ENCODE assay signal across 1 cellular context in the genomic region with DNA sequence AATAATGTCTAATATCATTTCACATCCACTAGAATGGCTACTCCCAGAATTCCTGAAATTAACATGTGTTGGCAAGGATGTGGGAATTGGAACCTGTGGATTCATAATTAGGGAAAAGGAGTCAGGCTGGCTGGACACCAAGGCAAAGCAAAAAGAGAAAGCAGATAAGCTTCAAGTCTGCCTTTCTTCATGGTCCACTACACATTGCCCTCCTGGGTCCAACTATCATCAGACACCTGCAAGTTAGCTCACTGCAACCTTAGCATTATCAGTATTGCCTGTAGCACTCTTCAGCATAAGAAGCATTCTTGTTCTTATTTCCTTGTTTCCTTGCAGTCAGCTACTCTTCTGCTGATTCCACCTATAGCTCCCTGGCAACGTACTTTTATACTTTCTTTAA.
TF ChIP-seq lines count a peak whose summit lies in the region.

No MANE protein-coding gene starts in this region.

TF ChIP-seq in H1, 55 proteins besides CTCF, POLR2A, EP300 and RAD21 (continued from another document):
- TF ChIP-seq, protein P1, sequence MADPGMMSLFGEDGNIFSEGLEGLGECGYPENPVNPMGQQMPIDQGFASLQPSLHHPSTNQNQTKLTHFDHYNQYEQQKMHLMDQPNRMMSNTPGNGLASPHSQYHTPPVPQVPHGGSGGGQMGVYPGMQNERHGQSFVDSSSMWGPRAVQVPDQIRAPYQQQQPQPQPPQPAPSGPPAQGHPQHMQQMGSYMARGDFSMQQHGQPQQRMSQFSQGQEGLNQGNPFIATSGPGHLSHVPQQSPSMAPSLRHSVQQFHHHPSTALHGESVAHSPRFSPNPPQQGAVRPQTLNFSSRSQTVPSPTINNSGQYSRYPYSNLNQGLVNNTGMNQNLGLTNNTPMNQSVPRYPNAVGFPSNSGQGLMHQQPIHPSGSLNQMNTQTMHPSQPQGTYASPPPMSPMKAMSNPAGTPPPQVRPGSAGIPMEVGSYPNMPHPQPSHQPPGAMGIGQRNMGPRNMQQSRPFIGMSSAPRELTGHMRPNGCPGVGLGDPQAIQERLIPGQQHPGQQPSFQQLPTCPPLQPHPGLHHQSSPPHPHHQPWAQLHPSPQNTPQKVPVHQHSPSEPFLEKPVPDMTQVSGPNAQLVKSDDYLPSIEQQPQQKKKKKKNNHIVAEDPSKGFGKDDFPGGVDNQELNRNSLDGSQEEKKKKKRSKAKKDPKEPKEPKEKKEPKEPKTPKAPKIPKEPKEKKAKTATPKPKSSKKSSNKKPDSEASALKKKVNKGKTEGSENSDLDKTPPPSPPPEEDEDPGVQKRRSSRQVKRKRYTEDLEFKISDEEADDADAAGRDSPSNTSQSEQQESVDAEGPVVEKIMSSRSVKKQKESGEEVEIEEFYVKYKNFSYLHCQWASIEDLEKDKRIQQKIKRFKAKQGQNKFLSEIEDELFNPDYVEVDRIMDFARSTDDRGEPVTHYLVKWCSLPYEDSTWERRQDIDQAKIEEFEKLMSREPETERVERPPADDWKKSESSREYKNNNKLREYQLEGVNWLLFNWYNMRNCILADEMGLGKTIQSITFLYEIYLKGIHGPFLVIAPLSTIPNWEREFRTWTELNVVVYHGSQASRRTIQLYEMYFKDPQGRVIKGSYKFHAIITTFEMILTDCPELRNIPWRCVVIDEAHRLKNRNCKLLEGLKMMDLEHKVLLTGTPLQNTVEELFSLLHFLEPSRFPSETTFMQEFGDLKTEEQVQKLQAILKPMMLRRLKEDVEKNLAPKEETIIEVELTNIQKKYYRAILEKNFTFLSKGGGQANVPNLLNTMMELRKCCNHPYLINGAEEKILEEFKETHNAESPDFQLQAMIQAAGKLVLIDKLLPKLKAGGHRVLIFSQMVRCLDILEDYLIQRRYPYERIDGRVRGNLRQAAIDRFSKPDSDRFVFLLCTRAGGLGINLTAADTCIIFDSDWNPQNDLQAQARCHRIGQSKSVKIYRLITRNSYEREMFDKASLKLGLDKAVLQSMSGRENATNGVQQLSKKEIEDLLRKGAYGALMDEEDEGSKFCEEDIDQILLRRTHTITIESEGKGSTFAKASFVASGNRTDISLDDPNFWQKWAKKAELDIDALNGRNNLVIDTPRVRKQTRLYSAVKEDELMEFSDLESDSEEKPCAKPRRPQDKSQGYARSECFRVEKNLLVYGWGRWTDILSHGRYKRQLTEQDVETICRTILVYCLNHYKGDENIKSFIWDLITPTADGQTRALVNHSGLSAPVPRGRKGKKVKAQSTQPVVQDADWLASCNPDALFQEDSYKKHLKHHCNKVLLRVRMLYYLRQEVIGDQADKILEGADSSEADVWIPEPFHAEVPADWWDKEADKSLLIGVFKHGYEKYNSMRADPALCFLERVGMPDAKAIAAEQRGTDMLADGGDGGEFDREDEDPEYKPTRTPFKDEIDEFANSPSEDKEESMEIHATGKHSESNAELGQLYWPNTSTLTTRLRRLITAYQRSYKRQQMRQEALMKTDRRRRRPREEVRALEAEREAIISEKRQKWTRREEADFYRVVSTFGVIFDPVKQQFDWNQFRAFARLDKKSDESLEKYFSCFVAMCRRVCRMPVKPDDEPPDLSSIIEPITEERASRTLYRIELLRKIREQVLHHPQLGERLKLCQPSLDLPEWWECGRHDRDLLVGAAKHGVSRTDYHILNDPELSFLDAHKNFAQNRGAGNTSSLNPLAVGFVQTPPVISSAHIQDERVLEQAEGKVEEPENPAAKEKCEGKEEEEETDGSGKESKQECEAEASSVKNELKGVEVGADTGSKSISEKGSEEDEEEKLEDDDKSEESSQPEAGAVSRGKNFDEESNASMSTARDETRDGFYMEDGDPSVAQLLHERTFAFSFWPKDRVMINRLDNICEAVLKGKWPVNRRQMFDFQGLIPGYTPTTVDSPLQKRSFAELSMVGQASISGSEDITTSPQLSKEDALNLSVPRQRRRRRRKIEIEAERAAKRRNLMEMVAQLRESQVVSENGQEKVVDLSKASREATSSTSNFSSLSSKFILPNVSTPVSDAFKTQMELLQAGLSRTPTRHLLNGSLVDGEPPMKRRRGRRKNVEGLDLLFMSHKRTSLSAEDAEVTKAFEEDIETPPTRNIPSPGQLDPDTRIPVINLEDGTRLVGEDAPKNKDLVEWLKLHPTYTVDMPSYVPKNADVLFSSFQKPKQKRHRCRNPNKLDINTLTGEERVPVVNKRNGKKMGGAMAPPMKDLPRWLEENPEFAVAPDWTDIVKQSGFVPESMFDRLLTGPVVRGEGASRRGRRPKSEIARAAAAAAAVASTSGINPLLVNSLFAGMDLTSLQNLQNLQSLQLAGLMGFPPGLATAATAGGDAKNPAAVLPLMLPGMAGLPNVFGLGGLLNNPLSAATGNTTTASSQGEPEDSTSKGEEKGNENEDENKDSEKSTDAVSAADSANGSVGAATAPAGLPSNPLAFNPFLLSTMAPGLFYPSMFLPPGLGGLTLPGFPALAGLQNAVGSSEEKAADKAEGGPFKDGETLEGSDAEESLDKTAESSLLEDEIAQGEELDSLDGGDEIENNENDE (IDR thresholded peaks at IDR 0.05; ENCODE audit: insufficient replicate concordance, low read length), result no peak
- TF ChIP-seq FOSL1 (IDR thresholded peaks at IDR 0.05; ENCODE audit: insufficient read depth, low read depth, low read length) (no peak), SIN3A (conservative IDR thresholded peaks at IDR 0.05 in 1 of 2, IDR thresholded peaks at IDR 0.05 in 1 of 2; ENCODE audit: low read depth in 1 of 2, low read length in 2 of 2) (no peak), YY1 (IDR thresholded peaks at IDR 0.05; ENCODE audit: low read depth, low read length) (no peak), BCL11A (IDR thresholded peaks at IDR 0.05; ENCODE audit: low read depth in 2 of 2, low read length in 2 of 2) (no peak), BRCA1 (IDR thresholded peaks at IDR 0.05; ENCODE audit: low read depth, low read length) (no peak), SP4 (IDR thresholded peaks at IDR 0.05; ENCODE audit: low read length) (no peak), TAF7 (optimal IDR thresholded peaks at IDR 0.05; ENCODE audit: borderline replicate concordance, low read depth, low read length) (no peak), SAP30 (IDR thresholded peaks at IDR 0.05; ENCODE audit: insufficient read depth, insufficient replicate concordance, low read length) (no peak), CEBPB (IDR thresholded peaks at IDR 0.05; ENCODE audit: low read depth, low read length) (no peak), CREB1 (IDR thresholded peaks at IDR 0.05) (no peak), RFX5 (IDR thresholded peaks at IDR 0.05; ENCODE audit: borderline replicate concordance, low read depth, low read length) (no peak), KDM1A (IDR thresholded peaks at IDR 0.05; ENCODE audit: borderline replicate concordance, low read length) (no peak), TBP (IDR thresholded peaks at IDR 0.05; ENCODE audit: low read depth, low read length) (no peak), GTF2F1 (IDR thresholded peaks at IDR 0.05; ENCODE audit: borderline replicate concordance, low read depth, low read length) (no peak)
- TF ChIP-seq, protein P2, sequence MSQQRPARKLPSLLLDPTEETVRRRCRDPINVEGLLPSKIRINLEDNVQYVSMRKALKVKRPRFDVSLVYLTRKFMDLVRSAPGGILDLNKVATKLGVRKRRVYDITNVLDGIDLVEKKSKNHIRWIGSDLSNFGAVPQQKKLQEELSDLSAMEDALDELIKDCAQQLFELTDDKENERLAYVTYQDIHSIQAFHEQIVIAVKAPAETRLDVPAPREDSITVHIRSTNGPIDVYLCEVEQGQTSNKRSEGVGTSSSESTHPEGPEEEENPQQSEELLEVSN (IDR thresholded peaks at IDR 0.05), result no peak
- TF ChIP-seq, protein P3, sequence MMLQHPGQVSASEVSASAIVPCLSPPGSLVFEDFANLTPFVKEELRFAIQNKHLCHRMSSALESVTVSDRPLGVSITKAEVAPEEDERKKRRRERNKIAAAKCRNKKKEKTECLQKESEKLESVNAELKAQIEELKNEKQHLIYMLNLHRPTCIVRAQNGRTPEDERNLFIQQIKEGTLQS (IDR thresholded peaks at IDR 0.05; ENCODE audit: insufficient read depth, low read depth, low read length), result no peak
- TF ChIP-seq, protein P4, sequence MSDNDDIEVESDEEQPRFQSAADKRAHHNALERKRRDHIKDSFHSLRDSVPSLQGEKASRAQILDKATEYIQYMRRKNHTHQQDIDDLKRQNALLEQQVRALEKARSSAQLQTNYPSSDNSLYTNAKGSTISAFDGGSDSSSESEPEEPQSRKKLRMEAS (IDR thresholded peaks at IDR 0.05), result no peak
